Comparison of ENCODE assay signal across 28 cellular contexts in the genomic region with DNA sequence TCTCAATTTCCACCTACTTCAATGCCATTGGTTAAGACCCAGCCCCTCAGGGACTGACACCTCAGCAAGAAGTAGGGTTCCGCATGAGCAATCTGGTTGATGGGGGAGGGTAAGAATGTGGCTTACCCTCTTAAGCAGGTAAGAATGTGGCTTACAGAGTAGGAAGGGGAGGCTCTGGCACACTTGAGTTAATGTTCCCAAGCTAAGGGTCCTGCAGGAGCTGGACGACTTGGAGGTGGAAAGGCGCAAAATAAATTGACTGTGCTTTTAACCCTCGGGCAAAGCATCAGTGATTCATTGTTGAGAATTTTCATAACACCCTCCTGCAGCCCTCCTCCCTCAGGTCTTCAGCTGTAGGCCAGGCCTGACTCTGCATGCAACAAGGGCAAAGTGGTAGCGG. TPM values are rescaled to one million over a fixed set of nuclear protein-coding genes. Genes with fewer than 3 reads are reported as not detected.
DNase-seq lines count a peak whose midpoint lies in the region; FAIRE-seq and TF ChIP-seq lines count a peak whose summit lies in the region.
"Had no signal": no experiment of that assay in that cellular context is flagged by ENCODE, and none has a peak within 500 bp of the region (broad histone marks: within the 10 kb centered on the region; RNA-seq: fewer than 3 reads in every experiment).

No MANE protein-coding gene starts in this region.

- no peak for TF ChIP-seq POLR2A in thyroid gland (IDR thresholded peaks at IDR 0.05)

- no peak overlapping the region for H2BK12ac ChIP-seq in neuronal stem cell (ENCODE audit: low read length)

- FAIRE-seq in bronchial epithelial cell (lab: Jason Lieb, UNC), result no peak
- FAIRE-seq: D721Med, small intestine had no signal

- no peak overlapping the region for H2AFZ ChIP-seq in neuronal stem cell (ENCODE audit: low read length)

- H3K4ac ChIP-seq in neuronal stem cell (ENCODE audit: low read length), result no peak overlapping the region

- intact Hi-C loops in thyroid gland (cut with DNase I), result no loop called here

- H3K14ac ChIP-seq in neuronal stem cell (ENCODE audit: low read length), result no peak overlapping the region

- DNase-seq in NCI-H2171 treated with DMSO at 0.1 percent for 48 hours (lab: John Stamatoyannopoulos, UW) (peak; percentile 18), NCI-H2171 (lab: John Stamatoyannopoulos, UW) (no peak), bronchial epithelial cell (ENCODE audit: low read depth) (peak; percentile 35), kidney epithelial cell (ENCODE audit: low read depth) (peak; percentile 85), thyroid gland (peak; percentile 79 to 86), activated gamma-delta T cell (lab: John Stamatoyannopoulos, UW) (no peak), neuronal stem cell (ENCODE audit: low spot score) (no peak), SK-N-DZ (ENCODE audit: low spot score) (no peak)
- DNase-seq: activated CD4-positive, alpha-beta T cell treated with anti-CD3 and anti-CD28 coated beads for 48 hours; activated T-cell treated with anti-CD3 and anti-CD28 coated beads, Interleukin-2, amount 50 U/mL, for 24 hours; CD4-positive, CD25-positive, alpha-beta regulatory T cell; dermis blood vessel endothelial cell; KBM-7; left cardiac atrium; MM.1S; naive thymus-derived CD4-positive, alpha-beta T cell; NCI-H2029 treated with DMSO at 0.1 percent for 48 hours; NCI-H446; OCI-M1; retina; small intestine; stimulated activated CD4-positive, alpha-beta T cell treated with anti-CD3 and anti-CD28 coated beads, Interleukin-1b, Interleukin-23, amount 100 ng/mL, for 48 hours; stimulated activated CD8-positive, alpha-beta memory T cell treated with anti-CD3 and anti-CD28 coated beads, Interleukin-4, amount 100 ng/mL, for 48 hours; stimulated activated naive CD8-positive, alpha-beta T cell treated with anti-CD3 and anti-CD28 coated beads, Interleukin-15, amount 100 ng/mL, for 72 hours had no signal

- H4K91ac ChIP-seq in neuronal stem cell (ENCODE audit: low read depth, low read length, poor library complexity), result no peak overlapping the region

- H3K36me3 ChIP-seq in bronchial epithelial cell (ENCODE audit: control insufficient read depth, insufficient read depth, low read length) (no peaks in the 10 kb centered on the region), kidney epithelial cell (ENCODE audit: control insufficient read depth, insufficient read depth, low read length) (no peaks in the 10 kb centered on the region), thyroid gland (no peaks in the 10 kb centered on the region), neuronal stem cell (replicated peaks in 1 of 2; ENCODE audit: control insufficient read depth in 2 of 2, insufficient read depth in 2 of 2, low read length in 2 of 2) (no peaks in the 10 kb centered on the region)
- H3K36me3 ChIP-seq: HAP-1 had no signal

- no peak overlapping the region for H2BK15ac ChIP-seq in neuronal stem cell (ENCODE audit: low read length)

- 49 to 51% methylated on average over 5 of the region's 5 CpGs for WGBS in thyroid gland, 2 donors
- WGBS in neuronal stem cell (ENCODE audit: extremely low coverage in 2 of 2, insufficient read length in 2 of 2, insufficient replicate concordance in 1 of 2), 2 donors, result no CpG with 5 or more reads among the region's 5 CpGs

- no peak overlapping the region for H4K8ac ChIP-seq in neuronal stem cell (ENCODE audit: low read depth, low read length)

- H3K4me1 ChIP-seq in thyroid gland (peaks cover 6 to 12% of the 10 kb centered on the region in 2 donors), neuronal stem cell (ENCODE audit: control insufficient read depth in 2 of 2, insufficient read depth in 1 of 2, low read depth in 1 of 2, low read length in 2 of 2) (peaks cover 0 to 3% of the 10 kb centered on the region in 2 donors)
- H3K4me1 ChIP-seq: HAP-1 had no signal

- H3K4me3 ChIP-seq in bronchial epithelial cell (ENCODE audit: low read depth, low read length), result no peak overlapping the region
- H3K4me3 ChIP-seq in kidney epithelial cell (ENCODE audit: low read depth, low read length), result no peak overlapping the region
- no peak overlapping the region for H3K4me3 ChIP-seq in thyroid gland (replicated peaks in 1 of 3)
- no peak overlapping the region for H3K4me3 ChIP-seq in neuronal stem cell (ENCODE audit: low read length in 2 of 2)
- H3K4me3 ChIP-seq: HAP-1 had no signal

- H2BK5ac ChIP-seq in neuronal stem cell (ENCODE audit: low read length), result no peak overlapping the region

- TF ChIP-seq CTCF in bronchial epithelial cell (IDR thresholded peaks at IDR 0.05; ENCODE audit: insufficient read depth, low read length, severe bottlenecking), result no peak
- TF ChIP-seq CTCF in kidney epithelial cell (IDR thresholded peaks at IDR 0.05; ENCODE audit: insufficient read depth, low read length, poor library complexity, severe bottlenecking), result no peak
- TF ChIP-seq CTCF in thyroid gland (IDR thresholded peaks at IDR 0.05), result no peak

- H3K9me3 ChIP-seq in thyroid gland (no peaks in the 10 kb centered on the region), neuronal stem cell (replicated peaks in 1 of 2; ENCODE audit: control insufficient read depth in 2 of 2, insufficient read depth in 1 of 2, low read depth in 1 of 2, low read length in 2 of 2) (no peaks in the 10 kb centered on the region)
- H3K9me3 ChIP-seq: HAP-1 had no signal

- H2BK120ac ChIP-seq in neuronal stem cell (ENCODE audit: low read depth, low read length), result no peak overlapping the region

- H3K27ac ChIP-seq in thyroid gland (peak overlapping the region in 2 of 3 donors; percentile 24 to 46), neuronal stem cell (replicated peaks; ENCODE audit: low read length) (no peak overlapping the region)

- no peak overlapping the region for H3K18ac ChIP-seq in neuronal stem cell (ENCODE audit: low read length)

- H3K79me1 ChIP-seq in neuronal stem cell (ENCODE audit: low read depth, low read length), result no peaks in the 10 kb centered on the region

- H2AK5ac ChIP-seq in neuronal stem cell (ENCODE audit: low read depth, low read length), result no peak overlapping the region

- no peak overlapping the region for H3K9ac ChIP-seq in neuronal stem cell (ENCODE audit: low read depth, low read length, poor library complexity)

- no peaks in the 10 kb centered on the region for H3K27me3 ChIP-seq in bronchial epithelial cell (ENCODE audit: control insufficient read depth, insufficient read depth, low read length)
- no peaks in the 10 kb centered on the region for H3K27me3 ChIP-seq in kidney epithelial cell (ENCODE audit: control insufficient read depth, insufficient read depth, low read length)
- no peaks in the 10 kb centered on the region for H3K27me3 ChIP-seq in thyroid gland
- no peaks in the 10 kb centered on the region for H3K27me3 ChIP-seq in neuronal stem cell (ENCODE audit: control insufficient read depth in 3 of 3, insufficient read depth in 3 of 3, low read depth in 1 of 3, low read length in 3 of 3)

- no peak overlapping the region for H3K4me2 ChIP-seq in neuronal stem cell (ENCODE audit: insufficient read depth, low read length, poor library complexity, severe bottlenecking)

- no peak overlapping the region for H3K23ac ChIP-seq in neuronal stem cell (ENCODE audit: low read depth, low read length, poor library complexity)

RNA-seq across cellular contexts. Expression of gene ADRA1B, which starts 24.9 kb away (rescaled TPM):
- total RNA-seq in bronchial epithelial cell (under 0.01 TPM in 1 of 2 replicates, not detected in the other), kidney epithelial cell (2.2 and 2.9 TPM in 2 replicates), thyroid gland (10 to 100 TPM in 1 of 4 donors, 1 to 10 TPM in 3; 1.2 to 13.2 (median 3.1) TPM)
- polyA plus RNA-seq in neuronal stem cell (2013, experiment 1 of 2), result 0.14 TPM
- 0.18 TPM for polyA plus RNA-seq in neuronal stem cell (2013, experiment 2 of 2)
- not detected in 2 replicates for polyA plus RNA-seq in SK-N-DZ (2014; cell fraction: cytosol; rRNA removed)
- polyA plus RNA-seq in SK-N-DZ (2014; cell fraction: nucleus; rRNA removed), result not detected in 2 replicates
- total RNA-seq: activated CD8-positive, alpha-beta memory T cell treated with anti-CD3 and anti-CD28 coated beads for 36 hours; CD4-positive, CD25-positive, alpha-beta regulatory T cell; T-helper 2 cell treated with Interferon-gamma antibody and Interleukin-4, amounts not matched to agents 100 ng/mL and 5 ng/mL, for 36 hours had no signal
- polyA plus RNA-seq: CD4-positive, CD25-positive, alpha-beta regulatory T cell; naive thymus-derived CD4-positive, alpha-beta T cell had no signal

Comparison
In these comparisons a context has a peak if more than half of its experiments do, and no peak if none do; other contexts are left out.
1. DNase-seq: peak in NCI-H2171 treated with DMSO at 0.1 percent for 48 hours (single experiment), bronchial epithelial cell (single experiment), kidney epithelial cell (single experiment) and thyroid gland (2 of 2); none in NCI-H2171 (single experiment), activated gamma-delta T cell (single experiment), neuronal stem cell (single experiment) and SK-N-DZ (single experiment).